In genomic region chr2:233981574-233982420, GRCh38 we compare ENCODE assay signal across 19 cellular contexts.
A peak's percentile ranks its signal among the peaks of the same experiment; 100 is the strongest.
DNase-seq lines count a peak whose midpoint lies in the region; ATAC-seq, FAIRE-seq and TF ChIP-seq lines count a peak whose summit lies in the region.
"Had no signal": no experiment of that assay in that cellular context is flagged by ENCODE, and none has a peak within 500 bp of the region (broad histone marks: within the 10 kb centered on the region; RNA-seq: fewer than 3 reads in every experiment).

No MANE protein-coding gene starts in this region.

- H3K9me3 ChIP-seq in A549 (no peaks in the 10 kb centered on the region), astrocyte (ENCODE audit: insufficient read depth, low read depth, low read length) (no peaks in the 10 kb centered on the region), heart right ventricle (no peaks in the 10 kb centered on the region)
- H3K9me3 ChIP-seq: psoas muscle, tibial nerve had no signal

- peak overlapping the region; percentile 9 for H3K4me3 Mint-ChIP-seq in astrocyte (ENCODE audit: unreplicated experiment)
- H3K4me3 Mint-ChIP-seq: CD4-positive, alpha-beta T cell; nephron progenitor cell; stimulated activated memory B cell treated with anti-CD40 and anti-IgM and Interleukin-4, amounts not matched to agents 10 μg/mL and 1 μg/mL and 100 μg/mL, for 72 hours had no signal

- 33% methylated on average over 9 of the region's 9 CpGs for WGBS in A549 (ENCODE audit: missing lambda C conversion rate)
- 83 to 85% methylated on average over 9 of the region's 9 CpGs for WGBS in heart right ventricle, 2 donors

- DNase-seq in A549 (ENCODE audit: low read depth in 1 of 2, low spot score in 1 of 2) (peak in 1 of 2 experiments; percentile 53), HT1080 (ENCODE audit: low read depth) (peak; percentile 20), astrocyte (ENCODE audit: low read depth) (no peak), kidney epithelial cell (ENCODE audit: low read depth) (peak; percentile 55), putamen (ENCODE audit: low spot score) (no peak), heart right ventricle (no peak)
- DNase-seq: CD4-positive, alpha-beta T cell; DND-41; dorsolateral prefrontal cortex; mesendoderm; NCI-H187; NCI-H345; nephron progenitor cell; psoas muscle had no signal

- H3K27me3 ChIP-seq in astrocyte (ENCODE audit: insufficient read depth, low read length), result no peaks in the 10 kb centered on the region
- no peaks in the 10 kb centered on the region for H3K27me3 ChIP-seq in kidney epithelial cell (ENCODE audit: control insufficient read depth, insufficient read depth, low read length)
- peaks cover 0 to 43% (median 18%) of the 10 kb centered on the region in 7 donors for H3K27me3 ChIP-seq in heart right ventricle
- H3K27me3 ChIP-seq: tibial nerve had no signal

- H3K27me3 Mint-ChIP-seq in astrocyte (ENCODE audit: low read depth, unreplicated experiment), result no peaks in the 10 kb centered on the region
- H3K27me3 Mint-ChIP-seq: CD4-positive, alpha-beta T cell had no signal

- H3K4me1 ChIP-seq in A549 (peaks cover 60% of the 10 kb centered on the region), astrocyte (ENCODE audit: insufficient read depth, low read length) (peaks cover 27% of the 10 kb centered on the region), heart right ventricle (peaks cover 0 to 4% (median 0%) of the 10 kb centered on the region in 9 donors)
- H3K4me1 ChIP-seq: psoas muscle had no signal

- H3K9me3 Mint-ChIP-seq in astrocyte (ENCODE audit: unreplicated experiment), result peaks cover 9% of the 10 kb centered on the region
- H3K9me3 Mint-ChIP-seq: CD4-positive, alpha-beta T cell; stimulated activated memory B cell treated with anti-CD40 and anti-IgM and Interleukin-4, amounts not matched to agents 10 μg/mL and 1 μg/mL and 100 μg/mL, for 72 hours had no signal

- no peak for TF ChIP-seq CTCF in A549 (IDR thresholded peaks at IDR 0.05)
- TF ChIP-seq CTCF in astrocyte (IDR thresholded peaks at IDR 0.05; ENCODE audit: insufficient read depth, low read depth, low read length), result no peak
- TF ChIP-seq CTCF in kidney epithelial cell (IDR thresholded peaks at IDR 0.05; ENCODE audit: insufficient read depth, low read length, poor library complexity, severe bottlenecking), result no peak
- no peak for TF ChIP-seq CTCF in heart right ventricle (IDR thresholded peaks at IDR 0.05)

- peak; percentile 38 to 65; a peak in 3 of 5 replicates for TF ChIP-seq EP300 in A549 (IDR thresholded peaks at IDR 0.05)

- TF ChIP-seq POLR2A in A549 (IDR thresholded peaks at IDR 0.05; ENCODE audit: low read length), result no peak

- H3K36me3 ChIP-seq in astrocyte (ENCODE audit: insufficient read depth, low read length) (no peaks in the 10 kb centered on the region), kidney epithelial cell (ENCODE audit: control insufficient read depth, insufficient read depth, low read length) (no peaks in the 10 kb centered on the region), heart right ventricle (no peaks in the 10 kb centered on the region)
- H3K36me3 ChIP-seq: tibial nerve had no signal

- CTCF ChIA-PET in A549 (lab: Yijun Ruan, JAX), result interaction anchor here (1.0 to 3.9 kb wide), 6 partner anchors 16 to 563 kb away, joined by 4 to 28 read pairs (median 6); no protein-coding TSS in a partner anchor

- intact Hi-C loops in heart right ventricle (cut with DNase I), result no loop called here

- H2AFZ ChIP-seq in astrocyte (ENCODE audit: low read depth, low read length), result no peak overlapping the region

- TF ChIP-seq RAD21 in A549 (conservative IDR thresholded peaks at IDR 0.05 in 1 of 2, IDR thresholded peaks at IDR 0.05 in 1 of 2), result peak in 1 of 2 experiments; percentile 52; a peak in 3 of 5 replicates

- H3K4me1 Mint-ChIP-seq in astrocyte (ENCODE audit: low read depth, unreplicated experiment), result peaks cover 47% of the 10 kb centered on the region
- H3K4me1 Mint-ChIP-seq: stimulated activated memory B cell treated with anti-CD40 and anti-IgM and Interleukin-4, amounts not matched to agents 10 μg/mL and 1 μg/mL and 100 μg/mL, for 72 hours had no signal

- H3K27ac ChIP-seq in A549, result peak overlapping the region; percentile 84 to 98
- peak overlapping the region; percentile 92 for H3K27ac ChIP-seq in astrocyte (ENCODE audit: low read depth, low read length)
- H3K27ac ChIP-seq in heart right ventricle, result peak overlapping the region in 1 of 10 donors; percentile 9
- H3K27ac ChIP-seq: dorsolateral prefrontal cortex, psoas muscle had no signal

- H3K9ac ChIP-seq in astrocyte (ENCODE audit: low read length), result peak overlapping the region; percentile 65

- peak overlapping the region; percentile 99 for H3K27ac Mint-ChIP-seq in astrocyte (ENCODE audit: unreplicated experiment)
- H3K27ac Mint-ChIP-seq: CD4-positive, alpha-beta T cell; nephron progenitor cell; stimulated activated memory B cell treated with anti-CD40 and anti-IgM and Interleukin-4, amounts not matched to agents 10 μg/mL and 1 μg/mL and 100 μg/mL, for 72 hours had no signal

- ATAC-seq in A549, result peak; percentile 44 to 60; a peak in 5 of 6 replicates
- ATAC-seq in HG03342 (IDR thresholded peaks at IDR 0.05; ENCODE audit: unreplicated experiment), result no peak
- ATAC-seq in heart right ventricle, result no peak
- no peak for ATAC-seq in GM18858 (IDR thresholded peaks at IDR 0.05; ENCODE audit: unreplicated experiment)
- ATAC-seq: psoas muscle; stimulated activated memory B cell treated with anti-CD40 and anti-IgM and Interleukin-4, amounts not matched to agents 10 μg/mL and 1 μg/mL and 100 μg/mL, for 72 hours had no signal

- peak overlapping the region; percentile 73 for H3K4me2 ChIP-seq in A549
- H3K4me2 ChIP-seq in astrocyte (ENCODE audit: low read length), result peak overlapping the region; percentile 77

- H4K20me1 ChIP-seq in astrocyte (ENCODE audit: insufficient read depth, low read length), result no peaks in the 10 kb centered on the region

- H3K36me3 Mint-ChIP-seq in astrocyte (ENCODE audit: low read depth, unreplicated experiment), result peaks cover 2% of the 10 kb centered on the region
- H3K36me3 Mint-ChIP-seq: stimulated activated memory B cell treated with anti-CD40 and anti-IgM and Interleukin-4, amounts not matched to agents 10 μg/mL and 1 μg/mL and 100 μg/mL, for 72 hours had no signal

- H3K79me2 ChIP-seq in astrocyte (ENCODE audit: insufficient read depth, low read length), result no peaks in the 10 kb centered on the region

- POLR2A ChIA-PET in A549 (lab: Yijun Ruan, JAX), result interaction anchor here (1.2 to 1.8 kb wide), 2 partner anchors 154 to 515 kb away, joined by 3 to 6 read pairs; partner anchors contain the start of gene ARL4C

- FAIRE-seq in A549 (lab: Jason Lieb, UNC), result peak; percentile 43
- FAIRE-seq in astrocyte (lab: Jason Lieb, UNC), result no peak
- FAIRE-seq: A204.1 had no signal

- no peak overlapping the region for H3K4me3 ChIP-seq in A549
- no peak overlapping the region for H3K4me3 ChIP-seq in astrocyte (ENCODE audit: insufficient read depth, low read depth, low read length)
- H3K4me3 ChIP-seq in kidney epithelial cell (ENCODE audit: low read depth, low read length), result no peak overlapping the region
- H3K4me3 ChIP-seq in heart right ventricle, result no peak overlapping the region
- H3K4me3 ChIP-seq: dorsolateral prefrontal cortex, psoas muscle, tibial nerve had no signal

TF ChIP-seq in A549, 52 proteins besides CTCF, POLR2A, EP300 and RAD21 (continues in another document):
- TF ChIP-seq KDM5A (IDR thresholded peaks at IDR 0.05), result no peak
- TF ChIP-seq HES2 (IDR thresholded peaks at IDR 0.05), result peak; percentile 69; the same call in 1 of the 2 replicates
- TF ChIP-seq RARB (CRISPR knock-in tag; IDR thresholded peaks at IDR 0.05), result no peak
- peak; percentile 35; the same call in 1 of the 2 replicates for TF ChIP-seq GATA3 (IDR thresholded peaks at IDR 0.05; ENCODE audit: borderline replicate concordance)
- TF ChIP-seq CEBPB (IDR thresholded peaks at IDR 0.05), result peak; percentile 83 to 84
- TF ChIP-seq HDAC2 (IDR thresholded peaks at IDR 0.05), result no peak
- TF ChIP-seq JUNB (IDR thresholded peaks at IDR 0.05), result 0 out of 2 replicates have a peak, but pooled peaks have one; percentile 2
- no peak for TF ChIP-seq EHMT2 (IDR thresholded peaks at IDR 0.05; ENCODE audit: low read depth)
- TF ChIP-seq CBX2 (IDR thresholded peaks at IDR 0.05; ENCODE audit: borderline replicate concordance, low read depth), result no peak
- TF ChIP-seq MAFK (IDR thresholded peaks at IDR 0.05; ENCODE audit: partially characterized antibody), result peak; percentile 71
- no peak for TF ChIP-seq MAX (IDR thresholded peaks at IDR 0.05)
- TF ChIP-seq, protein P1, sequence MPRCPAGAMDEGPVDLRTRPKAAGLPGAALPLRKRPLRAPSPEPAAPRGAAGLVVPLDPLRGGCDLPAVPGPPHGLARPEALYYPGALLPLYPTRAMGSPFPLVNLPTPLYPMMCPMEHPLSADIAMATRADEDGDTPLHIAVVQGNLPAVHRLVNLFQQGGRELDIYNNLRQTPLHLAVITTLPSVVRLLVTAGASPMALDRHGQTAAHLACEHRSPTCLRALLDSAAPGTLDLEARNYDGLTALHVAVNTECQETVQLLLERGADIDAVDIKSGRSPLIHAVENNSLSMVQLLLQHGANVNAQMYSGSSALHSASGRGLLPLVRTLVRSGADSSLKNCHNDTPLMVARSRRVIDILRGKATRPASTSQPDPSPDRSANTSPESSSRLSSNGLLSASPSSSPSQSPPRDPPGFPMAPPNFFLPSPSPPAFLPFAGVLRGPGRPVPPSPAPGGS (IDR thresholded peaks at IDR 0.05), result 0 out of 3 replicates have a peak, but pooled peaks have one; percentile 30
- TF ChIP-seq JUN (IDR thresholded peaks at IDR 0.05), result peak; percentile 45 to 51; a peak in 2 of 5 replicates
- TF ChIP-seq RCOR1 (IDR thresholded peaks at IDR 0.05; ENCODE audit: low read depth, low read length), result no peak
- no peak for TF ChIP-seq PBX3 (IDR thresholded peaks at IDR 0.05)
- TF ChIP-seq NPAS2 (CRISPR knock-in tag; IDR thresholded peaks at IDR 0.05; ENCODE audit: borderline replicate concordance), result no peak

Comparison
In these comparisons a context has a peak if more than half of its experiments do, and no peak if none do; other contexts are left out.
1. ATAC-seq: peak in A549 (2 of 2); none in HG03342 (single experiment), heart right ventricle (0 of 8) and GM18858 (single experiment).
2. DNase-seq: peak in HT1080 (single experiment) and kidney epithelial cell (single experiment); none in astrocyte (single experiment), putamen (single experiment) and heart right ventricle (0 of 2).